20 cellular contexts compared by ENCODE assay signal in genomic region chr19:39333507-39333906, GRCh38. TPM values are rescaled to one million over a fixed set of nuclear protein-coding genes. Genes with fewer than 3 reads are reported as not detected.
DNase-seq lines count a peak whose midpoint lies in the region; ATAC-seq and TF ChIP-seq lines count a peak whose summit lies in the region.
"Had no signal": no experiment of that assay in that cellular context is flagged by ENCODE, and none has a peak within 500 bp of the region (broad histone marks: within the 10 kb centered on the region; RNA-seq: fewer than 3 reads in every experiment).

No MANE protein-coding gene starts in this region.

- no peak for ATAC-seq in activated T-cell treated with anti-CD3 and anti-CD28 coated beads, Interleukin-2, amount 50 U/mL, for 4 hours
- ATAC-seq in activated T-helper 17 cell treated with anti-CD3 and anti-CD28 coated beads, Interleukin-2, amount 50 U/mL, for 72 hours (replicated peaks) = no peak
- no peak for ATAC-seq in natural killer cell
- ATAC-seq: body of pancreas, pancreas, sciatic nerve had no signal

- H3K4me3 ChIP-seq in CD8-positive, alpha-beta memory T cell (ENCODE audit: low read length) = peak overlapping the region; percentile 26
- H3K4me3 ChIP-seq: body of pancreas, GM23248, pancreas, tibial nerve had no signal

- peaks cover 15% of the 10 kb centered on the region for H3K36me3 Mint-ChIP-seq in activated T-cell treated with anti-CD3 and anti-CD28 coated beads, Interleukin-2, amount 50 U/mL, for 4 hours (ENCODE audit: insufficient read depth)
- H3K36me3 Mint-ChIP-seq in CD8-positive, alpha-beta memory T cell = peaks cover 3 to 58% (median 14%) of the 10 kb centered on the region in 3 donors
- peaks cover 74% of the 10 kb centered on the region for H3K36me3 Mint-ChIP-seq in activated T-helper 17 cell treated with anti-CD3 and anti-CD28 coated beads, Interleukin-2, amount 50 U/mL, for 72 hours (ENCODE audit: low read depth)
- H3K36me3 Mint-ChIP-seq in natural killer cell = no peaks in the 10 kb centered on the region

- H3K27me3 Mint-ChIP-seq in activated T-cell treated with anti-CD3 and anti-CD28 coated beads, Interleukin-2, amount 50 U/mL, for 4 hours (ENCODE audit: low read depth) = no peaks in the 10 kb centered on the region
- H3K27me3 Mint-ChIP-seq in CD8-positive, alpha-beta memory T cell = no peaks in the 10 kb centered on the region
- no peaks in the 10 kb centered on the region for H3K27me3 Mint-ChIP-seq in activated T-helper 17 cell treated with anti-CD3 and anti-CD28 coated beads, Interleukin-2, amount 50 U/mL, for 72 hours
- no peaks in the 10 kb centered on the region for H3K27me3 Mint-ChIP-seq in natural killer cell (ENCODE audit: low read depth in 2 of 2)
- H3K27me3 Mint-ChIP-seq: memory B cell had no signal

- H3K27ac ChIP-seq in CD8-positive, alpha-beta memory T cell (ENCODE audit: low read depth, low read length) = no peak overlapping the region
- H3K27ac ChIP-seq: body of pancreas, GM23248, pancreas, tibial nerve had no signal

- no peaks in the 10 kb centered on the region for H3K9me3 ChIP-seq in CD8-positive, alpha-beta memory T cell (ENCODE audit: low read length)
- H3K9me3 ChIP-seq: body of pancreas, pancreas, tibial nerve had no signal

- peaks cover 66% of the 10 kb centered on the region for H3K4me1 ChIP-seq in CD8-positive, alpha-beta memory T cell (ENCODE audit: insufficient read depth, low read length)
- H3K4me1 ChIP-seq: pancreas had no signal

- no peaks in the 10 kb centered on the region for H3K27me3 ChIP-seq in CD8-positive, alpha-beta memory T cell (ENCODE audit: insufficient read depth, low read length, poor library complexity, severe bottlenecking)
- H3K27me3 ChIP-seq: body of pancreas, pancreas, tibial nerve had no signal

- no peak for TF ChIP-seq CTCF in natural killer cell (IDR thresholded peaks at IDR 0.05)

- H3K9me3 Mint-ChIP-seq in activated T-cell treated with anti-CD3 and anti-CD28 coated beads, Interleukin-2, amount 50 U/mL, for 4 hours = no peaks in the 10 kb centered on the region
- H3K9me3 Mint-ChIP-seq in CD8-positive, alpha-beta memory T cell = no peaks in the 10 kb centered on the region
- H3K9me3 Mint-ChIP-seq in activated T-helper 17 cell treated with anti-CD3 and anti-CD28 coated beads, Interleukin-2, amount 50 U/mL, for 72 hours = no peaks in the 10 kb centered on the region
- H3K9me3 Mint-ChIP-seq in natural killer cell = no peaks in the 10 kb centered on the region
- H3K9me3 Mint-ChIP-seq: memory B cell had no signal

- no peak for DNase-seq in activated T-cell treated with anti-CD3 and anti-CD28 coated beads, Interleukin-2, amount 50 U/mL, for 4 hours
- no peak for DNase-seq in activated T-cell treated with anti-CD3 and anti-CD28 coated beads, Interleukin-2, amount 50 U/mL, for 1 hour
- no peak for DNase-seq in CD8-positive, alpha-beta memory T cell
- DNase-seq in natural killer cell (no peak), NCI-H2227 (lab: John Stamatoyannopoulos, UW; ENCODE audit: unreplicated experiment) (no peak), NCI-H2171 (lab: John Stamatoyannopoulos, UW) (no peak), MV-4-11 (lab: John Stamatoyannopoulos, UW) (no peak)
- DNase-seq: activated naive CD4-positive, alpha-beta T cell treated with Interleukin-2 at 50 U/mL for 16 hours; body of pancreas; COR-L47; GM23248; NCI-H1694 treated with DMSO at 0.1 percent for 48 hours; pancreas; SHP77 treated with DMSO at 0.1 percent for 48 hours had no signal

- POLR2A ChIA-PET in CD8-positive, alpha-beta memory T cell (lab: Charles Lee) = no interaction called here

- peaks cover 71% of the 10 kb centered on the region for H3K4me1 Mint-ChIP-seq in activated T-cell treated with anti-CD3 and anti-CD28 coated beads, Interleukin-2, amount 50 U/mL, for 4 hours (ENCODE audit: low read depth)
- peaks cover 49 to 85% (median 73%) of the 10 kb centered on the region in 3 donors for H3K4me1 Mint-ChIP-seq in CD8-positive, alpha-beta memory T cell
- H3K4me1 Mint-ChIP-seq in activated T-helper 17 cell treated with anti-CD3 and anti-CD28 coated beads, Interleukin-2, amount 50 U/mL, for 72 hours = peaks cover 31% of the 10 kb centered on the region
- H3K4me1 Mint-ChIP-seq in natural killer cell = peaks cover 37 to 47% of the 10 kb centered on the region in 2 donors

- CTCF ChIA-PET in CD8-positive, alpha-beta memory T cell (lab: Charles Lee) = interaction anchor here (2.3 kb wide), 1 partner anchor 211 kb away, joined by 5 read pairs; no protein-coding TSS in a partner anchor

- H3K4me3 Mint-ChIP-seq in activated T-cell treated with anti-CD3 and anti-CD28 coated beads, Interleukin-2, amount 50 U/mL, for 4 hours = peak overlapping the region; percentile 96
- H3K4me3 Mint-ChIP-seq in CD8-positive, alpha-beta memory T cell = peak overlapping the region; percentile 56 to 100 (median 97)
- H3K4me3 Mint-ChIP-seq in activated T-helper 17 cell treated with anti-CD3 and anti-CD28 coated beads, Interleukin-2, amount 50 U/mL, for 72 hours = peak overlapping the region; percentile 99
- peak overlapping the region; percentile 47 for H3K4me3 Mint-ChIP-seq in natural killer cell

- H3K27ac Mint-ChIP-seq in CD8-positive, alpha-beta memory T cell = peak overlapping the region; percentile 75 to 97 (median 83)
- H3K27ac Mint-ChIP-seq in activated T-helper 17 cell treated with anti-CD3 and anti-CD28 coated beads, Interleukin-2, amount 50 U/mL, for 72 hours = peak overlapping the region; percentile 41
- H3K27ac Mint-ChIP-seq in natural killer cell = peak overlapping the region; percentile 29 to 100

- intact Hi-C loops in natural killer cell (cut with micrococcal nuclease) = no loop called here

- H3K36me3 ChIP-seq in CD8-positive, alpha-beta memory T cell (ENCODE audit: insufficient read depth, low read length) = peaks cover 13% of the 10 kb centered on the region
- H3K36me3 ChIP-seq: pancreas, tibial nerve had no signal

RNA-seq across cellular contexts. Expression of gene GMFG, which starts 2.3 kb away (rescaled TPM):
- 100 to 1,000 TPM; 147 to 181 (median 178) TPM for total RNA-seq in activated T-cell treated with anti-CD3 and anti-CD28 coated beads, Interleukin-2, amount 50 U/mL, for 4 hours
- total RNA-seq in CD8-positive, alpha-beta memory T cell = 100 to 1,000 TPM; 246 to 247 TPM
- polyA plus RNA-seq in CD8-positive, alpha-beta memory T cell = 1,052 TPM
- 100 to 1,000 TPM; 330 to 351 TPM for total RNA-seq in activated T-helper 17 cell treated with anti-CD3 and anti-CD28 coated beads, Interleukin-2, amount 50 U/mL, for 72 hours
- total RNA-seq in natural killer cell = 100 to 1,000 TPM; 315 to 331 (median 329) TPM
- total RNA-seq: GM23248, myocyte had no signal

RNA-seq across cellular contexts. Expression of gene SAMD4B, which starts 8.7 kb away (rescaled TPM):
- 10 to 100 TPM; 72.6 to 81.6 (median 81.1) TPM for total RNA-seq in activated T-cell treated with anti-CD3 and anti-CD28 coated beads, Interleukin-2, amount 50 U/mL, for 4 hours
- total RNA-seq in CD8-positive, alpha-beta memory T cell = 10 to 100 TPM; 54.3 to 55.6 TPM
- 18.7 TPM for polyA plus RNA-seq in CD8-positive, alpha-beta memory T cell
- total RNA-seq in activated T-helper 17 cell treated with anti-CD3 and anti-CD28 coated beads, Interleukin-2, amount 50 U/mL, for 72 hours = 10 to 100 TPM; 52.8 to 75.1 TPM
- 10 to 100 TPM; 67.8 to 80.8 (median 78.9) TPM for total RNA-seq in natural killer cell

RNA-seq across cellular contexts. Expression of gene LRFN1, which starts 12.8 kb away (rescaled TPM):
- total RNA-seq in activated T-cell treated with anti-CD3 and anti-CD28 coated beads, Interleukin-2, amount 50 U/mL, for 4 hours = 1 to 10 TPM; 4.2 to 6.7 (median 6.6) TPM
- total RNA-seq in CD8-positive, alpha-beta memory T cell = 1 to 10 TPM; 4.3 to 4.9 TPM
- 6.7 TPM for polyA plus RNA-seq in CD8-positive, alpha-beta memory T cell
- total RNA-seq in activated T-helper 17 cell treated with anti-CD3 and anti-CD28 coated beads, Interleukin-2, amount 50 U/mL, for 72 hours = 1 to 10 TPM; 3.7 to 10.0 TPM
- 10 to 100 TPM in 1 of 3 donors, 1 to 10 TPM in 2; 5.9 to 12.5 (median 6.9) TPM for total RNA-seq in natural killer cell
- total RNA-seq: GM23248 had no signal
- polyA plus RNA-seq: GM23248 had no signal

RNA-seq across cellular contexts. Expression of gene IFNL1, which starts 37.3 kb away (rescaled TPM):
- not detected for total RNA-seq in activated T-cell treated with anti-CD3 and anti-CD28 coated beads, Interleukin-2, amount 50 U/mL, for 4 hours
- total RNA-seq in CD8-positive, alpha-beta memory T cell = not detected
- 4.6 TPM for polyA plus RNA-seq in CD8-positive, alpha-beta memory T cell
- under 1 TPM in 1 of 2 donors, not detected in 1; 0.42 TPM for total RNA-seq in activated T-helper 17 cell treated with anti-CD3 and anti-CD28 coated beads, Interleukin-2, amount 50 U/mL, for 72 hours
- total RNA-seq in natural killer cell = 1 to 10 TPM in 1 of 3 donors, under 1 TPM in 1, not detected in 1; 0.33 to 1.4 TPM
- total RNA-seq: body of pancreas, glomerular endothelial cell, GM23248, myocyte, pancreas, sciatic nerve, tibial nerve had no signal
- polyA plus RNA-seq: GM23248, pancreas had no signal

RNA-seq across cellular contexts. Expression of gene PAF1, which starts 57.4 kb away (rescaled TPM):
- total RNA-seq in activated T-cell treated with anti-CD3 and anti-CD28 coated beads, Interleukin-2, amount 50 U/mL, for 4 hours = 10 to 100 TPM; 48.0 to 50.8 (median 50.2) TPM
- 10 to 100 TPM; 44.6 to 46.9 TPM for total RNA-seq in CD8-positive, alpha-beta memory T cell
- 50.2 TPM for polyA plus RNA-seq in CD8-positive, alpha-beta memory T cell
- total RNA-seq in activated T-helper 17 cell treated with anti-CD3 and anti-CD28 coated beads, Interleukin-2, amount 50 U/mL, for 72 hours = 10 to 100 TPM; 46.6 to 58.6 TPM
- 10 to 100 TPM; 54.3 to 80.9 (median 68.3) TPM for total RNA-seq in natural killer cell

Comparison
In these comparisons a context has a peak if more than half of its experiments do, and no peak if none do; other contexts are left out.
1. H3K4me3 Mint-ChIP-seq: peak in every context shown above with its lines; median percentile 99 in activated T-helper 17 cell treated with anti-CD3 and anti-CD28 coated beads, Interleukin-2, amount 50 U/mL, for 72 hours; 97 in CD8-positive, alpha-beta memory T cell; 96 in activated T-cell treated with anti-CD3 and anti-CD28 coated beads, Interleukin-2, amount 50 U/mL, for 4 hours; 47 in natural killer cell.